1 cellular context compared by ENCODE assay signal in genomic region chr21:32368386-32368785, GRCh38.
TF ChIP-seq lines count a peak whose summit lies in the region.

No MANE protein-coding gene starts in this region.

TF ChIP-seq in HepG2, 621 proteins besides CTCF, POLR2A, EP300 and RAD21:
- TF ChIP-seq, protein P1, sequence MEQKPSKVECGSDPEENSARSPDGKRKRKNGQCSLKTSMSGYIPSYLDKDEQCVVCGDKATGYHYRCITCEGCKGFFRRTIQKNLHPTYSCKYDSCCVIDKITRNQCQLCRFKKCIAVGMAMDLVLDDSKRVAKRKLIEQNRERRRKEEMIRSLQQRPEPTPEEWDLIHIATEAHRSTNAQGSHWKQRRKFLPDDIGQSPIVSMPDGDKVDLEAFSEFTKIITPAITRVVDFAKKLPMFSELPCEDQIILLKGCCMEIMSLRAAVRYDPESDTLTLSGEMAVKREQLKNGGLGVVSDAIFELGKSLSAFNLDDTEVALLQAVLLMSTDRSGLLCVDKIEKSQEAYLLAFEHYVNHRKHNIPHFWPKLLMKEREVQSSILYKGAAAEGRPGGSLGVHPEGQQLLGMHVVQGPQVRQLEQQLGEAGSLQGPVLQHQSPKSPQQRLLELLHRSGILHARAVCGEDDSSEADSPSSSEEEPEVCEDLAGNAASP (CRISPR knock-in tag; IDR thresholded peaks at IDR 0.05; ENCODE audit: borderline replicate concordance) = no peak
- TF ChIP-seq ZNF572 (CRISPR knock-in tag; IDR thresholded peaks at IDR 0.05) = no peak
- no peak for TF ChIP-seq ZNF3 (CRISPR knock-in tag; IDR thresholded peaks at IDR 0.05)
- TF ChIP-seq TP53 (CRISPR knock-in tag; conservative IDR thresholded peaks at IDR 0.05) = no peak
- no peak for TF ChIP-seq SALL2 (CRISPR knock-in tag; IDR thresholded peaks at IDR 0.05)
- TF ChIP-seq DMTF1 (CRISPR knock-in tag; IDR thresholded peaks at IDR 0.05) = no peak
- no peak for TF ChIP-seq POLR2AphosphoS5 (IDR thresholded peaks at IDR 0.05; ENCODE audit: low read depth, low read length)
- no peak for TF ChIP-seq ZNF224 (CRISPR knock-in tag; IDR thresholded peaks at IDR 0.05)
- no peak for TF ChIP-seq ZNF333 (CRISPR knock-in tag; IDR thresholded peaks at IDR 0.05; ENCODE audit: borderline replicate concordance)
